Comparison of ENCODE assay signal across 1 cellular context in genomic region chr15:29139540-29140459, GRCh38.
TF ChIP-seq lines count a peak whose summit lies in the region.

No MANE protein-coding gene starts in this region.

TF ChIP-seq in HepG2, 621 proteins besides CTCF, POLR2A, EP300 and RAD21 (continued from another document):
- TF ChIP-seq, protein P1, sequence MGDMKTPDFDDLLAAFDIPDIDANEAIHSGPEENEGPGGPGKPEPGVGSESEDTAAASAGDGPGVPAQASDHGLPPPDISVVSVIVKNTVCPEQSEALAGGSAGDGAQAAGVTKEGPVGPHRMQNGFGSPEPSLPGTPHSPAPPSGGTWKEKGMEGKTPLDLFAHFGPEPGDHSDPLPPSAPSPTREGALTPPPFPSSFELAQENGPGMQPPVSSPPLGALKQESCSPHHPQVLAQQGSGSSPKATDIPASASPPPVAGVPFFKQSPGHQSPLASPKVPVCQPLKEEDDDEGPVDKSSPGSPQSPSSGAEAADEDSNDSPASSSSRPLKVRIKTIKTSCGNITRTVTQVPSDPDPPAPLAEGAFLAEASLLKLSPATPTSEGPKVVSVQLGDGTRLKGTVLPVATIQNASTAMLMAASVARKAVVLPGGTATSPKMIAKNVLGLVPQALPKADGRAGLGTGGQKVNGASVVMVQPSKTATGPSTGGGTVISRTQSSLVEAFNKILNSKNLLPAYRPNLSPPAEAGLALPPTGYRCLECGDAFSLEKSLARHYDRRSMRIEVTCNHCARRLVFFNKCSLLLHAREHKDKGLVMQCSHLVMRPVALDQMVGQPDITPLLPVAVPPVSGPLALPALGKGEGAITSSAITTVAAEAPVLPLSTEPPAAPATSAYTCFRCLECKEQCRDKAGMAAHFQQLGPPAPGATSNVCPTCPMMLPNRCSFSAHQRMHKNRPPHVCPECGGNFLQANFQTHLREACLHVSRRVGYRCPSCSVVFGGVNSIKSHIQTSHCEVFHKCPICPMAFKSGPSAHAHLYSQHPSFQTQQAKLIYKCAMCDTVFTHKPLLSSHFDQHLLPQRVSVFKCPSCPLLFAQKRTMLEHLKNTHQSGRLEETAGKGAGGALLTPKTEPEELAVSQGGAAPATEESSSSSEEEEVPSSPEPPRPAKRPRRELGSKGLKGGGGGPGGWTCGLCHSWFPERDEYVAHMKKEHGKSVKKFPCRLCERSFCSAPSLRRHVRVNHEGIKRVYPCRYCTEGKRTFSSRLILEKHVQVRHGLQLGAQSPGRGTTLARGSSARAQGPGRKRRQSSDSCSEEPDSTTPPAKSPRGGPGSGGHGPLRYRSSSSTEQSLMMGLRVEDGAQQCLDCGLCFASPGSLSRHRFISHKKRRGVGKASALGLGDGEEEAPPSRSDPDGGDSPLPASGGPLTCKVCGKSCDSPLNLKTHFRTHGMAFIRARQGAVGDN (CRISPR knock-in tag; IDR thresholded peaks at IDR 0.05) = peak; percentile 34; the same call in 1 of the 2 replicates
- TF ChIP-seq BCL3 (CRISPR knock-in tag; IDR thresholded peaks at IDR 0.05) (0 out of 2 replicates have a peak, but pooled peaks have one; percentile 44), ZNF143 (CRISPR knock-in tag; IDR thresholded peaks at IDR 0.05) (peak; percentile 56; the same call in 1 of the 2 replicates), ZFY (CRISPR knock-in tag; IDR thresholded peaks at IDR 0.05) (no peak), KDM6A (CRISPR knock-in tag; IDR thresholded peaks at IDR 0.05; ENCODE audit: low read depth) (no peak), ZNF124 (CRISPR knock-in tag; IDR thresholded peaks at IDR 0.05) (no peak), XRCC5 (optimal IDR thresholded peaks at IDR 0.05; ENCODE audit: low read length) (peak; percentile 86), HOXD1 (CRISPR knock-in tag; IDR thresholded peaks at IDR 0.05) (no peak), THAP11 (CRISPR knock-in tag; IDR thresholded peaks at IDR 0.05) (0 out of 2 replicates have a peak, but pooled peaks have one; percentile 23)
- TF ChIP-seq, protein P2, sequence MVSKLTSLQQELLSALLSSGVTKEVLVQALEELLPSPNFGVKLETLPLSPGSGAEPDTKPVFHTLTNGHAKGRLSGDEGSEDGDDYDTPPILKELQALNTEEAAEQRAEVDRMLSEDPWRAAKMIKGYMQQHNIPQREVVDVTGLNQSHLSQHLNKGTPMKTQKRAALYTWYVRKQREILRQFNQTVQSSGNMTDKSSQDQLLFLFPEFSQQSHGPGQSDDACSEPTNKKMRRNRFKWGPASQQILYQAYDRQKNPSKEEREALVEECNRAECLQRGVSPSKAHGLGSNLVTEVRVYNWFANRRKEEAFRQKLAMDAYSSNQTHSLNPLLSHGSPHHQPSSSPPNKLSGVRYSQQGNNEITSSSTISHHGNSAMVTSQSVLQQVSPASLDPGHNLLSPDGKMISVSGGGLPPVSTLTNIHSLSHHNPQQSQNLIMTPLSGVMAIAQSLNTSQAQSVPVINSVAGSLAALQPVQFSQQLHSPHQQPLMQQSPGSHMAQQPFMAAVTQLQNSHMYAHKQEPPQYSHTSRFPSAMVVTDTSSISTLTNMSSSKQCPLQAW (CRISPR knock-in tag; IDR thresholded peaks at IDR 0.05) = 0 out of 2 replicates have a peak, but pooled peaks have one; percentile 35
- TF ChIP-seq, protein P3, sequence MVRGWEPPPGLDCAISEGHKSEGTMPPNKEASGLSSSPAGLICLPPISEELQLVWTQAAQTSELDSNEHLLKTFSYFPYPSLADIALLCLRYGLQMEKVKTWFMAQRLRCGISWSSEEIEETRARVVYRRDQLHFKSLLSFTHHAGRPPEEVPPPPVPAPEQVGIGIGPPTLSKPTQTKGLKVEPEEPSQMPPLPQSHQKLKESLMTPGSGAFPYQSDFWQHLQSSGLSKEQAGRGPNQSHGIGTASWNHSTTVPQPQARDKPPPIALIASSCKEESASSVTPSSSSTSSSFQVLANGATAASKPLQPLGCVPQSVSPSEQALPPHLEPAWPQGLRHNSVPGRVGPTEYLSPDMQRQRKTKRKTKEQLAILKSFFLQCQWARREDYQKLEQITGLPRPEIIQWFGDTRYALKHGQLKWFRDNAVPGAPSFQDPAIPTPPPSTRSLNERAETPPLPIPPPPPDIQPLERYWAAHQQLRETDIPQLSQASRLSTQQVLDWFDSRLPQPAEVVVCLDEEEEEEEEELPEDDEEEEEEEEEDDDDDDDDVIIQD (CRISPR knock-in tag; IDR thresholded peaks at IDR 0.05; ENCODE audit: low read depth) = no peak
